In the genomic region with DNA sequence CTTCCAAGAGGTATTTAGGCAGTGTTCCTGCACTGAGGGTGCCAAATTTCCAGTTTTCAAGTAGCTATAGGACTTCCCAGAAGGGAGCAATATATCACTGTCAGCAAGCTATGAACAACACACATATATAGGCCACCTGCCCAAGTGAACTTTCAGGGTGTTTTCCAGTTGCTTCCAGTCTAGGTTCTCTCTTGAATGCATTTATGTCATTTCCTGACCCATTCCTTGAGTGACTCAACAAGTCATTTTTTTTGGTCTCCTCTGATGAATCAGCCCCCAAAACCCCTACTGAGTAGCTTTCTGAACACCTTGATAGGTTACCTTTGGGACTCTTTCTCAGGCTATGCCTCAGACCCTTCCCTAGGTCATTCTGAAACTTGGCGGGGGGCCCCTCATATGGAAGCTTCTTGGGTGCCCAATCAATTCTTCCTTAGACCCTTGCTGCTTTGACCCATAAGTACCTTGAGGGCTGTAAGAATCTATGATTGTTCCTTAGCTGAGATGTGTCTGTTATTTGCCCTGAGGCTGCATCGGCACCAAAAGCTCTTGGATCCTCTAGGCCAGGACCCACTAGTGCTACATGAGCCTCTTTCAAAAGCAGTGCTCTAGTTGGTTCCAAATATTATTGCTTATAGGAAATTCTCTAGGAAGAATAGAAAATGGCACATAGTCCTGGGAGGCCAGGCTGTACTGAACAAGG, we compare ENCODE assay signal across 12 cellular contexts. TPM values are rescaled to one million over a fixed set of nuclear protein-coding genes. Genes with fewer than 3 reads are reported as not detected.
A peak's percentile ranks its signal among the peaks of the same experiment; 100 is the strongest.
DNase-seq lines count a peak whose midpoint lies in the region; ATAC-seq and TF ChIP-seq lines count a peak whose summit lies in the region.
"Had no signal": no experiment of that assay in that cellular context is flagged by ENCODE, and none has a peak within 500 bp of the region (broad histone marks: within the 10 kb centered on the region; RNA-seq: fewer than 3 reads in every experiment).

No MANE protein-coding gene starts in this region.

- H3K9me3 Mint-ChIP-seq in activated CD8-positive, alpha-beta memory T cell treated with anti-CD3 and anti-CD28 coated beads, Interleukin-2, amount 10 ng/mL, durations not matched to agents 7 days and 5 days (ENCODE audit: low read depth) = no peaks in the 10 kb centered on the region

- no peaks in the 10 kb centered on the region for H3K27me3 Mint-ChIP-seq in activated CD8-positive, alpha-beta memory T cell treated with anti-CD3 and anti-CD28 coated beads, Interleukin-2, amount 10 ng/mL, durations not matched to agents 7 days and 5 days

- no peak overlapping the region for H3K4me3 Mint-ChIP-seq in activated CD8-positive, alpha-beta memory T cell treated with anti-CD3 and anti-CD28 coated beads, Interleukin-2, amount 10 ng/mL, durations not matched to agents 7 days and 5 days

- DNase-seq in activated CD8-positive, alpha-beta memory T cell treated with anti-CD3 and anti-CD28 coated beads, Interleukin-2, amount 10 ng/mL, durations not matched to agents 7 days and 5 days = no peak
- DNase-seq in activated CD8-positive, alpha-beta memory T cell treated with anti-CD3 and anti-CD28 coated beads for 24 hours = no peak
- DNase-seq in dermis blood vessel endothelial cell (peak; percentile 78), OCI-LY7 (ENCODE audit: low spot score) (no peak), NCI-H2196 (lab: John Stamatoyannopoulos, UW; ENCODE audit: unreplicated experiment) (no peak)
- DNase-seq in stimulated activated naive CD8-positive, alpha-beta T cell treated with anti-CD3 and anti-CD28 coated beads, Interleukin-15, Interleukin-2, amounts not matched to agents 100 U/mL and 50 U/mL, for 24 hours = no peak
- DNase-seq: colonic mucosa, NCI-H446 treated with DMSO at 0.1 percent for 48 hours had no signal

- no peak overlapping the region for H3K27ac ChIP-seq in OCI-LY7 (ENCODE audit: low read depth, low read length, poor library complexity, severe bottlenecking)
- H3K27ac ChIP-seq: BLaER1, colonic mucosa, KMS-11 had no signal

- no peaks in the 10 kb centered on the region for H3K9me2 ChIP-seq in OCI-LY7 (ENCODE audit: insufficient read depth, low read length)

- no peak overlapping the region for H3K4me2 ChIP-seq in OCI-LY7 (ENCODE audit: low read length)
- H3K4me2 ChIP-seq: BLaER1, KMS-11 had no signal

- H3K4me1 ChIP-seq in OCI-LY7 (ENCODE audit: insufficient read depth, low read length, poor library complexity, severe bottlenecking) = no peaks in the 10 kb centered on the region
- H3K4me1 ChIP-seq: BLaER1, colonic mucosa had no signal

- H2AFZ ChIP-seq in OCI-LY7 (ENCODE audit: low read length) = no peak overlapping the region

- no peaks in the 10 kb centered on the region for H3K79me2 ChIP-seq in OCI-LY7 (ENCODE audit: insufficient read depth, low read depth, low read length)

- no peaks in the 10 kb centered on the region for H3K36me3 ChIP-seq in OCI-LY7 (ENCODE audit: insufficient read depth, low read length)
- H3K36me3 ChIP-seq: colonic mucosa had no signal

- peak; percentile 23 for ATAC-seq in activated CD8-positive, alpha-beta memory T cell treated with anti-CD3 and anti-CD28 coated beads, Interleukin-2, amount 10 ng/mL, durations not matched to agents 7 days and 5 days
- ATAC-seq in HG03196 (IDR thresholded peaks at IDR 0.05; ENCODE audit: unreplicated experiment) (peak; percentile 60), HG03439 (IDR thresholded peaks at IDR 0.05; ENCODE audit: unreplicated experiment) (no peak)
- peak; percentile 91 for ATAC-seq in stimulated activated naive CD8-positive, alpha-beta T cell treated with anti-CD3 and anti-CD28 coated beads, Interleukin-15, Interleukin-2, amounts not matched to agents 100 U/mL and 50 U/mL, for 24 hours

- H3K9me3 ChIP-seq in OCI-LY7 (ENCODE audit: low read length) = no peaks in the 10 kb centered on the region
- H3K9me3 ChIP-seq: BLaER1, colonic mucosa had no signal

- intact Hi-C loops in OCI-LY7 (cut with micrococcal nuclease; ENCODE audit: unreplicated experiment) = no loop called here

- H3K4me1 Mint-ChIP-seq in activated CD8-positive, alpha-beta memory T cell treated with anti-CD3 and anti-CD28 coated beads, Interleukin-2, amount 10 ng/mL, durations not matched to agents 7 days and 5 days = peaks cover 16% of the 10 kb centered on the region

- POLR2A ChIA-PET in OCI-LY7 (lab: Charles Lee) = interaction anchor here (0.6 kb wide), 1 partner anchor 445 kb away, joined by 3 read pairs; no protein-coding TSS in a partner anchor

- no peaks in the 10 kb centered on the region for H4K20me1 ChIP-seq in OCI-LY7 (ENCODE audit: insufficient read depth, low read length)
- H4K20me1 ChIP-seq: BLaER1 had no signal

- no peaks in the 10 kb centered on the region for H3K36me3 Mint-ChIP-seq in activated CD8-positive, alpha-beta memory T cell treated with anti-CD3 and anti-CD28 coated beads, Interleukin-2, amount 10 ng/mL, durations not matched to agents 7 days and 5 days

- no TSS peak for BruUV-seq in OCI-LY7 (replicated peaks; lab: Mats Ljungman, UMichigan)

- H3K27ac Mint-ChIP-seq in activated CD8-positive, alpha-beta memory T cell treated with anti-CD3 and anti-CD28 coated beads, Interleukin-2, amount 10 ng/mL, durations not matched to agents 7 days and 5 days = no peak overlapping the region

- CTCF ChIA-PET in activated CD8-positive, alpha-beta memory T cell treated with anti-CD3 and anti-CD28 coated beads, Interleukin-2, amount 10 ng/mL, durations not matched to agents 7 days and 5 days (lab: Charles Lee) = interaction anchor here (1.2 to 1.8 kb wide), 3 partner anchors 17 to 102 kb away, joined by 4 to 5 read pairs (median 4); no protein-coding TSS in a partner anchor
- CTCF ChIA-PET in OCI-LY7 (lab: Charles Lee; ENCODE audit: unreplicated experiment) = no interaction called here

- no peak for TF ChIP-seq CTCF in OCI-LY7 (conservative IDR thresholded peaks at IDR 0.05; ENCODE audit: low read length)

- no peak overlapping the region for H3K4me3 ChIP-seq in OCI-LY7 (ENCODE audit: low read depth, low read length, poor library complexity, severe bottlenecking)
- H3K4me3 ChIP-seq: BLaER1, colonic mucosa had no signal

RNA-seq across cellular contexts. Expression of a gene that starts 12.4 kb away (rescaled TPM):
- total RNA-seq in activated CD8-positive, alpha-beta memory T cell treated with anti-CD3 and anti-CD28 coated beads, Interleukin-2, amount 10 ng/mL, durations not matched to agents 7 days and 5 days = 1 to 10 TPM; 5.2 to 5.5 TPM
- total RNA-seq in dermis blood vessel endothelial cell (3.4 and 3.6 TPM in 2 replicates), OCI-LY7 (2022) (5.8 and 6.7 TPM in 2 replicates)
- 4.6 and 5.1 TPM in 2 replicates for total RNA-seq in OCI-LY7 (2014; rRNA removed; shearing (Covaris generic))

RNA-seq across cellular contexts. Expression of a gene that starts 43.9 kb away (rescaled TPM):
- total RNA-seq in activated CD8-positive, alpha-beta memory T cell treated with anti-CD3 and anti-CD28 coated beads, Interleukin-2, amount 10 ng/mL, durations not matched to agents 7 days and 5 days = not detected
- total RNA-seq in dermis blood vessel endothelial cell (not detected in 2 replicates), OCI-LY7 (2022) (not detected in 2 replicates)
- total RNA-seq in OCI-LY7 (2014; rRNA removed; shearing (Covaris generic)) = not detected in 2 replicates
